ENCODE assay signal across 17 cellular contexts in genomic region chr1:61825398-61825797, GRCh38.
DNase-seq lines count a peak whose midpoint lies in the region; ATAC-seq and TF ChIP-seq lines count a peak whose summit lies in the region.
"Had no signal": no experiment of that assay in that cellular context is flagged by ENCODE, and none has a peak within 500 bp of the region (broad histone marks: within the 10 kb centered on the region; RNA-seq: fewer than 3 reads in every experiment).

No MANE protein-coding gene starts in this region.

- peak overlapping the region; percentile 90 for H3K27ac Mint-ChIP-seq in mesothelial cell of epicardium

- no peaks in the 10 kb centered on the region for H3K27me3 ChIP-seq in tibial artery
- H3K27me3 ChIP-seq: BLaER1 treated with 17β-estradiol and CSF1 and Interleukin-3, amounts not matched to agents 10 nM and 100 nM had no signal

- no peak overlapping the region for H3K4me3 ChIP-seq in tibial artery
- H3K4me3 ChIP-seq: BLaER1 treated with 17β-estradiol and CSF1 and Interleukin-3, amounts not matched to agents 10 nM and 100 nM had no signal

- peaks cover 0 to 22% (median 0%) of the 10 kb centered on the region in 4 donors for H3K4me1 ChIP-seq in tibial artery

- H3K27ac ChIP-seq in tibial artery (peak overlapping the region; percentile 30 to 59), substantia nigra (ENCODE audit: low read depth, low read length, poor library complexity, severe bottlenecking) (no peak overlapping the region)
- H3K27ac ChIP-seq: BLaER1 treated with 17β-estradiol and CSF1 and Interleukin-3, amounts not matched to agents 10 nM and 100 nM had no signal

- no peaks in the 10 kb centered on the region for H3K9me3 ChIP-seq in tibial artery
- H3K9me3 ChIP-seq: BLaER1 treated with 17β-estradiol and CSF1 and Interleukin-3, amounts not matched to agents 10 nM and 100 nM had no signal

- no peak for ATAC-seq in HG02981 (IDR thresholded peaks at IDR 0.05; ENCODE audit: unreplicated experiment)
- ATAC-seq in GM19452 (IDR thresholded peaks at IDR 0.05; ENCODE audit: unreplicated experiment), result no peak

- H3K4me1 Mint-ChIP-seq in mesothelial cell of epicardium, result peaks cover 37% of the 10 kb centered on the region

- no peak for TF ChIP-seq CTCF in mesothelial cell of epicardium (IDR thresholded peaks at IDR 0.05; ENCODE audit: unreplicated experiment)
- no peak for TF ChIP-seq CTCF in tibial artery (IDR thresholded peaks at IDR 0.05)

- DNase-seq in EH (ENCODE audit: low read depth) (peak; percentile 67), astrocyte of the hippocampus (ENCODE audit: low read depth, low spot score) (peak; percentile 41), mesothelial cell of epicardium (ENCODE audit: low spot score in 2 of 2, unreplicated experiment in 2 of 2) (no peak), tibial artery (no peak), substantia nigra (lab: John Stamatoyannopoulos, UW) (no peak)
- DNase-seq: ACHN, GF-D8, NCI-H1436, NCI-H2029, NCI-H2171, NCI-H446, NCI-H69, OCI-M1, SHP77 treated with DMSO at 0.1 percent for 48 hours had no signal

- peaks cover 17 to 60% (median 23%) of the 10 kb centered on the region in 3 donors for H3K36me3 ChIP-seq in tibial artery
- H3K36me3 ChIP-seq: BLaER1 treated with 17β-estradiol and CSF1 and Interleukin-3, amounts not matched to agents 10 nM and 100 nM had no signal

- H3K9me3 Mint-ChIP-seq in mesothelial cell of epicardium, result no peaks in the 10 kb centered on the region

- no peaks in the 10 kb centered on the region for H3K27me3 Mint-ChIP-seq in mesothelial cell of epicardium (ENCODE audit: low read depth)

- no peak overlapping the region for H3K4me3 Mint-ChIP-seq in mesothelial cell of epicardium

- intact Hi-C loops in tibial artery (cut with DNase I; ENCODE audit: low total_unique reads), result no loop called here

- peaks cover 52% of the 10 kb centered on the region for H3K36me3 Mint-ChIP-seq in mesothelial cell of epicardium

Comparison
In these comparisons a context has a peak if more than half of its experiments do, and no peak if none do; other contexts are left out.
1. DNase-seq: peak in EH (single experiment) and astrocyte of the hippocampus (single experiment); none in mesothelial cell of epicardium (0 of 2), tibial artery (0 of 2) and substantia nigra (0 of 49).